In genomic region chr7:1316086-1316485, GRCh38 we compare ENCODE assay signal across 23 cellular contexts.
"Had no signal": no experiment of that assay in that cellular context is flagged by ENCODE, and none has a peak within 500 bp of the region (broad histone marks: within the 10 kb centered on the region; RNA-seq: fewer than 3 reads in every experiment).

No MANE protein-coding gene starts in this region.

- H3K9me3 ChIP-seq: mucosa of descending colon, psoas muscle, thoracic aorta, transverse colon, upper lobe of right lung, uterus had no signal

- H3K4me1 ChIP-seq: psoas muscle, transverse colon, upper lobe of right lung, uterus had no signal

- H3K36me3 ChIP-seq: thoracic aorta, transverse colon, upper lobe of right lung, uterus had no signal

- H3K4me1 Mint-ChIP-seq: immature natural killer cell; mesothelial cell of epicardium; naive B cell; stimulated activated naive B cell treated with anti-CD40 and anti-IgM and Interleukin-4, amounts not matched to agents 10 μg/mL and 1 μg/mL and 100 μg/mL, for 72 hours had no signal

- H3K36me3 Mint-ChIP-seq: immature natural killer cell; mesothelial cell of epicardium; naive B cell; natural killer cell treated with Interleukin-12 subunit alpha and Interleukin-12 subunit beta and Interleukin-15 and Interleukin-18, amount 100 ng/mL, for 72 hours; stimulated activated naive B cell treated with anti-CD40 and anti-IgM and Interleukin-4, amounts not matched to agents 10 μg/mL and 1 μg/mL and 100 μg/mL, for 72 hours had no signal

- H3K27ac Mint-ChIP-seq: immature natural killer cell; mesothelial cell of epicardium; natural killer cell treated with Interleukin-12 subunit alpha and Interleukin-12 subunit beta and Interleukin-15 and Interleukin-18, amount 100 ng/mL, for 72 hours; stimulated activated naive B cell treated with anti-CD40 and anti-IgM and Interleukin-4, amounts not matched to agents 10 μg/mL and 1 μg/mL and 100 μg/mL, for 72 hours; stimulated activated naive CD8-positive, alpha-beta T cell treated with anti-CD3 and anti-CD28 coated beads, Interleukin-15, Interleukin-2, amounts not matched to agents 100 ng/mL and 50 ng/mL, for 24 hours had no signal

- H3K9me3 Mint-ChIP-seq: immature natural killer cell; mesothelial cell of epicardium; naive B cell; natural killer cell treated with Interleukin-12 subunit alpha and Interleukin-12 subunit beta and Interleukin-15 and Interleukin-18, amount 100 ng/mL, for 72 hours; stimulated activated naive B cell treated with anti-CD40 and anti-IgM and Interleukin-4, amounts not matched to agents 10 μg/mL and 1 μg/mL and 100 μg/mL, for 72 hours; stimulated activated naive CD8-positive, alpha-beta T cell treated with anti-CD3 and anti-CD28 coated beads, Interleukin-15, Interleukin-2, amounts not matched to agents 100 ng/mL and 50 ng/mL, for 24 hours had no signal

- DNase-seq: dorsolateral prefrontal cortex; effector CD4-positive, alpha-beta T cell; hypothalamus; immature natural killer cell; islet precursor cell; left ventricle myocardium superior; mesenchymal stem cell; mucosa of descending colon; naive B cell; nucleus accumbens; psoas muscle; right cardiac atrium; stimulated activated CD4-positive, alpha-beta T cell treated with anti-CD3 and anti-CD28 coated beads, Interleukin-15, amount 100 ng/mL, for 24 hours; stimulated activated CD4-positive, alpha-beta T cell treated with anti-CD3 and anti-CD28 coated beads, Interleukin-2, amount 100 ng/mL, for 48 hours; stimulated activated naive B cell treated with anti-CD40 and anti-IgM and Interleukin-4, amounts not matched to agents 10 μg/mL and 1 μg/mL and 100 μg/mL, for 72 hours; transverse colon; upper lobe of right lung; uterus had no signal

- H3K27me3 Mint-ChIP-seq: natural killer cell treated with Interleukin-12 subunit alpha and Interleukin-12 subunit beta and Interleukin-15 and Interleukin-18, amount 100 ng/mL, for 72 hours had no signal

- H3K4me3 Mint-ChIP-seq: immature natural killer cell; mesothelial cell of epicardium; naive B cell; natural killer cell treated with Interleukin-12 subunit alpha and Interleukin-12 subunit beta and Interleukin-15 and Interleukin-18, amount 100 ng/mL, for 72 hours; stimulated activated naive B cell treated with anti-CD40 and anti-IgM and Interleukin-4, amounts not matched to agents 10 μg/mL and 1 μg/mL and 100 μg/mL, for 72 hours; stimulated activated naive CD8-positive, alpha-beta T cell treated with anti-CD3 and anti-CD28 coated beads, Interleukin-15, Interleukin-2, amounts not matched to agents 100 ng/mL and 50 ng/mL, for 24 hours had no signal

- H3K27ac ChIP-seq: dorsolateral prefrontal cortex, psoas muscle, skin epidermis, thoracic aorta, transverse colon, upper lobe of right lung, uterus had no signal

- H3K4me3 ChIP-seq: dorsolateral prefrontal cortex, mucosa of descending colon, psoas muscle, skin epidermis, thoracic aorta, transverse colon, upper lobe of right lung, uterus had no signal
